In the genomic region with DNA sequence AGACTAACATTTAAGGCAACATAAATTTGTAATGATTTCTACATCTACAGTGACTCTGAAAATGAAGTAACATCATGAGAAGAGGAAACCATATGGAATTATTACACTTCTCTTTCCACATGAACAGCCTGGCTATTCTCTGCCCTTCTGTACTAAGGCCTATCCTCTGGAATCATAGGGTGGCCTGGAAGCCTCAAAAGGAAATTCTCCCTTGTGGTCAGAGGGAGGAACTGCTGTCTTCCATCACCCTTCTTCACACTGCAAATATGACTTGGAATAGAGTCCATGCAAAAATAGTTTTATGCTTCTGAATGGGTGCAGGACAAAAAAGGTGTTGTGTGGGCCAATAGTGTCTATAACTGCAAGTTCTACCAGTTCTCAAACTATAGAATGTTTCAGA, we compare ENCODE assay signal across 9 cellular contexts. TPM values are rescaled to one million over a fixed set of nuclear protein-coding genes. Genes with fewer than 3 reads are reported as not detected.
DNase-seq lines count a peak whose midpoint lies in the region; ATAC-seq and TF ChIP-seq lines count a peak whose summit lies in the region.
"Had no signal": no experiment of that assay in that cellular context is flagged by ENCODE, and none has a peak within 500 bp of the region (broad histone marks: within the 10 kb centered on the region; RNA-seq: fewer than 3 reads in every experiment).

No MANE protein-coding gene starts in this region.

- in situ Hi-C loops in GM13976 (cut with MboI; ENCODE audit: low sequenced_read_pairs, unreplicated experiment) = no loop called here

- no peak overlapping the region for H3K9ac ChIP-seq in fibroblast of lung (ENCODE audit: insufficient read depth, low read length)

- intact Hi-C loops in left ventricle myocardium inferior (cut with micrococcal nuclease) = no loop called here
- intact Hi-C loops in sciatic nerve (cut with DNase I) = no loop called here

- DNase-seq in left ventricle myocardium inferior (no peak), right atrium auricular region (ENCODE audit: low spot score) (no peak), NCI-H526 (lab: John Stamatoyannopoulos, UW) (peak; percentile 9 to 44), fibroblast of lung (ENCODE audit: low read depth in 2 of 2) (peak in 1 of 2 donors; percentile 55), GM13976 (ENCODE audit: low spot score) (no peak), sciatic nerve (ENCODE audit: low spot score) (no peak)
- DNase-seq in central memory CD4-positive, alpha-beta T cell = no peak

- peaks cover 18% of the 10 kb centered on the region for H3K9me3 ChIP-seq in left ventricle myocardium inferior (replicated peaks)
- peaks cover 0 to 4% of the 10 kb centered on the region in 2 donors for H3K9me3 ChIP-seq in right atrium auricular region
- H3K9me3 ChIP-seq in fibroblast of lung (ENCODE audit: control insufficient read depth, insufficient read depth, low read depth, low read length) = no peaks in the 10 kb centered on the region
- H3K9me3 ChIP-seq: gastroesophageal sphincter had no signal

- H3K4me1 ChIP-seq in left ventricle myocardium inferior = no peaks in the 10 kb centered on the region
- H3K4me1 ChIP-seq in right atrium auricular region = no peaks in the 10 kb centered on the region
- no peaks in the 10 kb centered on the region for H3K4me1 ChIP-seq in fibroblast of lung (ENCODE audit: control insufficient read depth, extremely low read depth, insufficient read depth, low read length)
- H3K4me1 ChIP-seq: gastroesophageal sphincter had no signal

- H2AFZ ChIP-seq in fibroblast of lung (ENCODE audit: low read length) = no peak overlapping the region

- H3K36me3 ChIP-seq in left ventricle myocardium inferior = no peaks in the 10 kb centered on the region
- H3K36me3 ChIP-seq in right atrium auricular region = no peaks in the 10 kb centered on the region
- no peaks in the 10 kb centered on the region for H3K36me3 ChIP-seq in fibroblast of lung (ENCODE audit: control insufficient read depth, insufficient read depth, low read length)

- no peak overlapping the region for H3K4me2 ChIP-seq in fibroblast of lung (ENCODE audit: extremely low read depth, insufficient read depth, low read length)

- H3K27me3 ChIP-seq in left ventricle myocardium inferior (ENCODE audit: low read depth) = no peaks in the 10 kb centered on the region
- H3K27me3 ChIP-seq in right atrium auricular region = no peaks in the 10 kb centered on the region
- H3K27me3 ChIP-seq in fibroblast of lung (ENCODE audit: control insufficient read depth, insufficient read depth, low read length) = no peaks in the 10 kb centered on the region
- H3K27me3 ChIP-seq: gastroesophageal sphincter had no signal

- no peak overlapping the region for H3K4me3 ChIP-seq in left ventricle myocardium inferior
- H3K4me3 ChIP-seq in right atrium auricular region = no peak overlapping the region
- no peak overlapping the region for H3K4me3 ChIP-seq in fibroblast of lung (replicated peaks in 1 of 4; ENCODE audit: control extremely low read depth in 1 of 4, insufficient read depth in 1 of 4, low read depth in 3 of 4, low read length in 4 of 4)
- H3K4me3 ChIP-seq: gastroesophageal sphincter had no signal

- no peak for ATAC-seq in sciatic nerve
- no peak for ATAC-seq in GM21423 (IDR thresholded peaks at IDR 0.05; ENCODE audit: unreplicated experiment)
- ATAC-seq: gastroesophageal sphincter had no signal

- H3K27ac ChIP-seq in left ventricle myocardium inferior (replicated peaks) (no peak overlapping the region), right atrium auricular region (no peak overlapping the region), fibroblast of lung (ENCODE audit: insufficient read depth, low read length) (no peak overlapping the region)
- H3K27ac ChIP-seq: gastroesophageal sphincter had no signal

- H3K79me2 ChIP-seq in fibroblast of lung (ENCODE audit: control insufficient read depth, insufficient read depth, low read length) = no peaks in the 10 kb centered on the region

- no peaks in the 10 kb centered on the region for H4K20me1 ChIP-seq in fibroblast of lung (ENCODE audit: control insufficient read depth, extremely low read depth, insufficient read depth, low read length)

- peak; percentile 43 for TF ChIP-seq CTCF in left ventricle myocardium inferior (IDR thresholded peaks at IDR 0.05; ENCODE audit: borderline replicate concordance)
- TF ChIP-seq CTCF in right atrium auricular region (IDR thresholded peaks at IDR 0.05) = no peak
- TF ChIP-seq CTCF in fibroblast of lung (conservative IDR thresholded peaks at IDR 0.05 in 1 of 2, IDR thresholded peaks at IDR 0.05 in 1 of 2; ENCODE audit: low read depth in 1 of 2, low read length in 2 of 2) = peak; percentile 53 to 69
- TF ChIP-seq CTCF in GM13976 (IDR thresholded peaks at IDR 0.05; ENCODE audit: borderline replicate concordance, control extremely low read depth, extremely low read depth, insufficient read depth, missing control alignments) = no peak

RNA-seq across cellular contexts. Expression of a gene that starts 44.6 kb away (rescaled TPM):
- total RNA-seq in left ventricle myocardium inferior = 5.8 TPM
- 10 to 100 TPM in 1 of 2 donors, 1 to 10 TPM in 1; 9.6 to 15.5 TPM for total RNA-seq in right atrium auricular region
- total RNA-seq in fibroblast of lung = 3.3 and 4.3 TPM in 2 replicates
- polyA plus RNA-seq in fibroblast of lung = 1.5 and 2.8 TPM in 2 replicates
- polyA plus RNA-seq in fibroblast of lung (2012) = 1.0 and 1.8 TPM in 2 replicates
- 0.30 and 0.82 TPM in 2 replicates for polyA minus RNA-seq in fibroblast of lung (ENCODE audit: low replicate concordance)
- total RNA-seq in sciatic nerve = 35.9 TPM

RNA-seq across cellular contexts. Expression of a gene that starts 49.3 kb away (rescaled TPM):
- 1.8 TPM for total RNA-seq in left ventricle myocardium inferior
- 1 to 10 TPM; 2.6 to 2.7 TPM for total RNA-seq in right atrium auricular region
- 5.6 and 7.8 TPM in 2 replicates for total RNA-seq in fibroblast of lung
- 1.9 and 3.3 TPM in 2 replicates for polyA plus RNA-seq in fibroblast of lung
- polyA plus RNA-seq in fibroblast of lung (2012) = 1.8 and 2.9 TPM in 2 replicates
- 0.96 TPM in 1 of 2 replicates, not detected in the other for polyA minus RNA-seq in fibroblast of lung (ENCODE audit: low replicate concordance)
- 11.0 TPM for total RNA-seq in sciatic nerve

Comparison
In these comparisons a context has a peak if more than half of its experiments do, and no peak if none do; other contexts are left out.
1. CTCF ChIP-seq: peak in left ventricle myocardium inferior (single experiment) and fibroblast of lung (2 of 2); none in right atrium auricular region (0 of 2) and GM13976 (single experiment).
2. DNase-seq: peak in NCI-H526 (2 of 2); none in left ventricle myocardium inferior (single experiment), right atrium auricular region (single experiment), central memory CD4-positive, alpha-beta T cell (single experiment), GM13976 (single experiment) and sciatic nerve (single experiment).